1 cellular context compared by ENCODE assay signal in the genomic region with DNA sequence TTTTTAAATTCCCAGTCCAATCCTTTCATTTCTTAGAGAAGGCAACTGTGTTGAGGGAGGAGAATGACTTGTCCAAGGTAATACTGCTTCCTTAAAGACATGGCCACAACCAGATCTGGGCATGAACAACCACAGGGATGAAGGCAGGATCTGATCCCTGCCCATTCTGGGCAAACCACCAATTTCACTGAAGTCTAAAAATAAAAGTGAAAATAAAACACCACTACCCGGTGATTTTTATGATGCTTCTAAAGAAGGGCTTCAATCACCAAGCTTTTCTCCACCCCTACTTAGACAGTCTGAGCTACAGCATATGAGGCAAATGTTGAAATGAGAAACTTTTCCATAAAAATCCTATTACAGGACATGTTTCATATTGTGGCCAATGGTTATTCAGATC.
TF ChIP-seq lines count a peak whose summit lies in the region.

No MANE protein-coding gene starts in this region.

TF ChIP-seq in H1, 55 proteins besides CTCF, POLR2A, EP300 and RAD21:
- TF ChIP-seq TAF7 (optimal IDR thresholded peaks at IDR 0.05; ENCODE audit: borderline replicate concordance, low read depth, low read length) (no peak), BCL11A (IDR thresholded peaks at IDR 0.05; ENCODE audit: low read depth in 2 of 2, low read length in 2 of 2) (no peak), NANOG (IDR thresholded peaks at IDR 0.05; ENCODE audit: insufficient read depth, low read depth, low read length, poor library complexity, severe bottlenecking) (no peak), MAFK (IDR thresholded peaks at IDR 0.05; ENCODE audit: low read depth, low read length) (no peak), TEAD4 (IDR thresholded peaks at IDR 0.05; ENCODE audit: low read depth, low read length) (no peak), TCF12 (IDR thresholded peaks at IDR 0.05; ENCODE audit: low read depth, low read length) (no peak), CREB1 (IDR thresholded peaks at IDR 0.05) (no peak), RXRA (IDR thresholded peaks at IDR 0.05; ENCODE audit: insufficient read depth, low read depth, low read length) (no peak), CBX5 (IDR thresholded peaks at IDR 0.05; ENCODE audit: low read depth, low read length) (no peak), CTBP2 (IDR thresholded peaks at IDR 0.05; ENCODE audit: borderline replicate concordance, insufficient read depth, insufficient read length, low read length) (no peak)
- TF ChIP-seq, protein P1, sequence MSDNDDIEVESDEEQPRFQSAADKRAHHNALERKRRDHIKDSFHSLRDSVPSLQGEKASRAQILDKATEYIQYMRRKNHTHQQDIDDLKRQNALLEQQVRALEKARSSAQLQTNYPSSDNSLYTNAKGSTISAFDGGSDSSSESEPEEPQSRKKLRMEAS (IDR thresholded peaks at IDR 0.05): no peak
